ENCODE assay signal across 1 cellular context in the genomic region with DNA sequence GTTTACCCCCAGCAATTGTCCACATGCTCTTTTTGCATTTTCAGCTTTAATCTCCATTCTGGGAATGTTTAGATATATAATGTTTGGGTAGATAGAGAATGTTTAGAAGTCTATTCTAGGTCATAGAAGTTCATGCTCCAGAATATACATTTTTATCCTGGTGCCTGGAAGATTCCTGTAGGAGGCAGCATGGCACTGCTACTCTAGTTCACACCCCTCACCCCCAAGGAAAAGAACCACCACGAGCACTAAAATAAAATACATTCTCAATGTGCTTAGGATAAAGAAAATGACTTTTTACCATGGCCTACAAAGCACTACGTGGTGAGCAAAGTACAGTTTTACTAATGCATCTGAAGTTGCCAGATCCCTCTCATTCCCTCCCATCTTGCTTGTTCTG.
TF ChIP-seq lines count a peak whose summit lies in the region.

No MANE protein-coding gene starts in this region.

TF ChIP-seq in WTC11, 78 proteins besides CTCF, POLR2A, EP300 and RAD21 (continued from another document):
- TF ChIP-seq, protein P1, sequence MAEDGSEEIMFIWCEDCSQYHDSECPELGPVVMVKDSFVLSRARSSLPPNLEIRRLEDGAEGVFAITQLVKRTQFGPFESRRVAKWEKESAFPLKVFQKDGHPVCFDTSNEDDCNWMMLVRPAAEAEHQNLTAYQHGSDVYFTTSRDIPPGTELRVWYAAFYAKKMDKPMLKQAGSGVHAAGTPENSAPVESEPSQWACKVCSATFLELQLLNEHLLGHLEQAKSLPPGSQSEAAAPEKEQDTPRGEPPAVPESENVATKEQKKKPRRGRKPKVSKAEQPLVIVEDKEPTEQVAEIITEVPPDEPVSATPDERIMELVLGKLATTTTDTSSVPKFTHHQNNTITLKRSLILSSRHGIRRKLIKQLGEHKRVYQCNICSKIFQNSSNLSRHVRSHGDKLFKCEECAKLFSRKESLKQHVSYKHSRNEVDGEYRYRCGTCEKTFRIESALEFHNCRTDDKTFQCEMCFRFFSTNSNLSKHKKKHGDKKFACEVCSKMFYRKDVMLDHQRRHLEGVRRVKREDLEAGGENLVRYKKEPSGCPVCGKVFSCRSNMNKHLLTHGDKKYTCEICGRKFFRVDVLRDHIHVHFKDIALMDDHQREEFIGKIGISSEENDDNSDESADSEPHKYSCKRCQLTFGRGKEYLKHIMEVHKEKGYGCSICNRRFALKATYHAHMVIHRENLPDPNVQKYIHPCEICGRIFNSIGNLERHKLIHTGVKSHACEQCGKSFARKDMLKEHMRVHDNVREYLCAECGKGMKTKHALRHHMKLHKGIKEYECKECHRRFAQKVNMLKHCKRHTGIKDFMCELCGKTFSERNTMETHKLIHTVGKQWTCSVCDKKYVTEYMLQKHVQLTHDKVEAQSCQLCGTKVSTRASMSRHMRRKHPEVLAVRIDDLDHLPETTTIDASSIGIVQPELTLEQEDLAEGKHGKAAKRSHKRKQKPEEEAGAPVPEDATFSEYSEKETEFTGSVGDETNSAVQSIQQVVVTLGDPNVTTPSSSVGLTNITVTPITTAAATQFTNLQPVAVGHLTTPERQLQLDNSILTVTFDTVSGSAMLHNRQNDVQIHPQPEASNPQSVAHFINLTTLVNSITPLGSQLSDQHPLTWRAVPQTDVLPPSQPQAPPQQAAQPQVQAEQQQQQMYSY (CRISPR knock-in tag; IDR thresholded peaks at IDR 0.05) = no peak
- TF ChIP-seq JAZF1 (CRISPR knock-in tag; IDR thresholded peaks at IDR 0.05) = no peak
- TF ChIP-seq KAT7 (CRISPR knock-in tag; IDR thresholded peaks at IDR 0.05; ENCODE audit: borderline replicate concordance) = no peak
- TF ChIP-seq, protein P2, sequence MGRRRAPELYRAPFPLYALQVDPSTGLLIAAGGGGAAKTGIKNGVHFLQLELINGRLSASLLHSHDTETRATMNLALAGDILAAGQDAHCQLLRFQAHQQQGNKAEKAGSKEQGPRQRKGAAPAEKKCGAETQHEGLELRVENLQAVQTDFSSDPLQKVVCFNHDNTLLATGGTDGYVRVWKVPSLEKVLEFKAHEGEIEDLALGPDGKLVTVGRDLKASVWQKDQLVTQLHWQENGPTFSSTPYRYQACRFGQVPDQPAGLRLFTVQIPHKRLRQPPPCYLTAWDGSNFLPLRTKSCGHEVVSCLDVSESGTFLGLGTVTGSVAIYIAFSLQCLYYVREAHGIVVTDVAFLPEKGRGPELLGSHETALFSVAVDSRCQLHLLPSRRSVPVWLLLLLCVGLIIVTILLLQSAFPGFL (CRISPR knock-in tag; IDR thresholded peaks at IDR 0.05; ENCODE audit: borderline replicate concordance) = no peak
- TF ChIP-seq, protein P3, sequence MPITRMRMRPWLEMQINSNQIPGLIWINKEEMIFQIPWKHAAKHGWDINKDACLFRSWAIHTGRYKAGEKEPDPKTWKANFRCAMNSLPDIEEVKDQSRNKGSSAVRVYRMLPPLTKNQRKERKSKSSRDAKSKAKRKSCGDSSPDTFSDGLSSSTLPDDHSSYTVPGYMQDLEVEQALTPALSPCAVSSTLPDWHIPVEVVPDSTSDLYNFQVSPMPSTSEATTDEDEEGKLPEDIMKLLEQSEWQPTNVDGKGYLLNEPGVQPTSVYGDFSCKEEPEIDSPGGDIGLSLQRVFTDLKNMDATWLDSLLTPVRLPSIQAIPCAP (CRISPR knock-in tag; IDR thresholded peaks at IDR 0.05) = no peak
- no peak for TF ChIP-seq ZNF396 (CRISPR knock-in tag; IDR thresholded peaks at IDR 0.05; ENCODE audit: borderline replicate concordance)
- no peak for TF ChIP-seq GTF2I (CRISPR knock-in tag; conservative IDR thresholded peaks at IDR 0.05)
- TF ChIP-seq, protein P4, sequence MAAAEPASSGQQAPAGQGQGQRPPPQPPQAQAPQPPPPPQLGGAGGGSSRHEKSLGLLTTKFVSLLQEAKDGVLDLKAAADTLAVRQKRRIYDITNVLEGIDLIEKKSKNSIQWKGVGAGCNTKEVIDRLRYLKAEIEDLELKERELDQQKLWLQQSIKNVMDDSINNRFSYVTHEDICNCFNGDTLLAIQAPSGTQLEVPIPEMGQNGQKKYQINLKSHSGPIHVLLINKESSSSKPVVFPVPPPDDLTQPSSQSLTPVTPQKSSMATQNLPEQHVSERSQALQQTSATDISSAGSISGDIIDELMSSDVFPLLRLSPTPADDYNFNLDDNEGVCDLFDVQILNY (CRISPR knock-in tag; IDR thresholded peaks at IDR 0.05) = no peak
- no peak for TF ChIP-seq NFYB (CRISPR knock-in tag; conservative IDR thresholded peaks at IDR 0.05; ENCODE audit: low read depth)
